28 cellular contexts compared by ENCODE assay signal in the genomic region with DNA sequence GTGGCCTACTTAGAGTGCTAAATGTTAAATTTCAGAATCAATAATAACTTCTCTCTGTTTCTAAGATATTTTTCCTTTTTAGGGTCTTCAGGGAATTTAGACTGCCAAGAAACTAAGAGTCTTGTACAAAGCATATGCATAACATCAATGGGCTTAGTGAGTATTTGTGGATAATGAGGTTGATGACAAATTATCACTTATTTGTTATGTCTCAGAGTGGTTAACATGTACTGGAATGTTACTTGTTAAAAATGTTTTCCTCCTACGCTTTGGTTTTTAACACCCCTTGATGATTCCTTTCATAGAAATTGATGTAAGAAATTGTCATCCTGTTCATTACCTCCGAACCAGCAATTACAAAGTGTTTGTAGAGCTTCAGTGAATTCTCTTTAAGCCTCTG.
"Had no signal": no experiment of that assay in that cellular context is flagged by ENCODE, and none has a peak within 500 bp of the region (broad histone marks: within the 10 kb centered on the region; RNA-seq: fewer than 3 reads in every experiment).

No MANE protein-coding gene starts in this region.

- ATAC-seq: activated T-helper 17 cell treated with anti-CD3 and anti-CD28 coated beads, Interleukin-2, amount 50 U/mL, for 72 hours had no signal

- FAIRE-seq: bronchial epithelial cell, TTC549 had no signal

- H3K4me1 ChIP-seq: adrenal gland had no signal

- H3K9me3 ChIP-seq: adrenal gland had no signal

- DNase-seq: activated B cell treated with CpG ODN at 0.5 μM for 24 hours; activated CD4-positive, alpha-beta memory T cell treated with anti-CD3 and anti-CD28 coated beads for 36 hours; activated CD4-positive, alpha-beta T cell treated with anti-CD3 and anti-CD28 coated beads for 4 hours; activated CD4-positive, alpha-beta T cell treated with anti-CD3 and anti-CD28 coated beads, Interleukin-2, amount 10 ng/mL, durations not matched to agents 24 days and 14 days; activated CD4-positive, alpha-beta T cell treated with anti-CD3 and anti-CD28 coated beads, Interleukin-2, amount 50 U/mL, for 1 hour; activated CD4-positive, alpha-beta T cell treated with anti-CD3 and anti-CD28 coated beads, Interleukin-2, amount 50 U/mL, for 4 hours; activated CD4-positive, CD25-positive, alpha-beta regulatory T cell treated with anti-CD3 and anti-CD28 coated beads, Interleukin-2, amount 50 U/mL, for 72 hours; activated CD8-positive, alpha-beta memory T cell treated with anti-CD3 and anti-CD28 coated beads, Interleukin-2, amount 50 U/mL, for 4 hours; activated CD8-positive, alpha-beta T cell treated with anti-CD3 and anti-CD28 coated beads for 36 hours; activated effector memory CD4-positive, alpha-beta T cell treated with anti-CD3 and anti-CD28 coated beads, Interleukin-2, amount 50 U/mL, for 16 hours; activated gamma-delta T cell treated with Interleukin-2 at 50 U/mL for 16 hours; activated naive CD4-positive, alpha-beta T cell; activated naive CD4-positive, alpha-beta T cell treated with anti-CD3 and anti-CD28 coated beads for 36 hours; activated naive CD4-positive, alpha-beta T cell treated with anti-CD3 and anti-CD28 coated beads, Interleukin-2, amount 50 U/mL, for 16 hours; activated naive CD8-positive, alpha-beta T cell treated with anti-CD3 and anti-CD28 coated beads for 36 hours; activated T-cell treated with anti-CD3 and anti-CD28 coated beads for 4 hours; activated T-cell treated with anti-CD3 and anti-CD28 coated beads, Interleukin-2, amount 50 U/mL, for 1 hour; activated T-cell treated with anti-CD3 and anti-CD28 coated beads, Interleukin-2, amount 50 U/mL, for 72 hours; adrenal gland; amniotic stem cell; aorta; cerebellar nuclear complex; T-helper 9 cell had no signal

- H3K27ac ChIP-seq: adrenal gland, cardiac muscle cell, VCaP had no signal

- H3K27me3 ChIP-seq: adrenal gland, cardiac muscle cell had no signal

- H3K36me3 ChIP-seq: adrenal gland, cardiac muscle cell had no signal

- H3K4me3 ChIP-seq: adrenal gland, cardiac muscle cell had no signal
